Comparison of ENCODE assay signal across 22 cellular contexts in genomic region chr20:46993465-46994095, GRCh38.
DNase-seq lines count a peak whose midpoint lies in the region; ATAC-seq and TF ChIP-seq lines count a peak whose summit lies in the region.
"Had no signal": no experiment of that assay in that cellular context is flagged by ENCODE, and none has a peak within 500 bp of the region (broad histone marks: within the 10 kb centered on the region; RNA-seq: fewer than 3 reads in every experiment).

No MANE protein-coding gene starts in this region.

- H3K9me3 Mint-ChIP-seq in activated CD4-positive, alpha-beta T cell treated with anti-CD3 and anti-CD28 coated beads, Interleukin-2, amount 10 ng/mL, durations not matched to agents 7 days and 5 days: peaks cover 8% of the 10 kb centered on the region
- H3K9me3 Mint-ChIP-seq: activated B cell treated with CpG ODN at 0.5 μM for 24 hours had no signal

- H3K4me1 Mint-ChIP-seq in activated CD4-positive, alpha-beta T cell treated with anti-CD3 and anti-CD28 coated beads, Interleukin-2, amount 10 ng/mL, durations not matched to agents 7 days and 5 days: peaks cover 66% of the 10 kb centered on the region

- CTCF ChIA-PET in activated CD4-positive, alpha-beta T cell treated with anti-CD3 and anti-CD28 coated beads, Interleukin-2, amount 10 ng/mL, durations not matched to agents 7 days and 5 days (lab: Charles Lee): no interaction called here
- CTCF ChIA-PET in OCI-LY7 (lab: Charles Lee; ENCODE audit: unreplicated experiment): no interaction called here

- intact Hi-C loops in OCI-LY7 (cut with micrococcal nuclease; ENCODE audit: unreplicated experiment): no loop called here

- H3K79me2 ChIP-seq in OCI-LY7 (ENCODE audit: insufficient read depth, low read depth, low read length): no peaks in the 10 kb centered on the region

- no peaks in the 10 kb centered on the region for H3K9me2 ChIP-seq in OCI-LY7 (ENCODE audit: insufficient read depth, low read length)
- H3K9me2 ChIP-seq: SK-N-SH had no signal

- H3K4me2 ChIP-seq in BLaER1 (0 out of 2 replicates have a peak overlapping the region, but pooled peaks have one; percentile 62), OCI-LY7 (ENCODE audit: low read length) (peak overlapping the region; percentile 80)
- H3K4me2 ChIP-seq: SK-N-SH had no signal

- H3K4me3 Mint-ChIP-seq in activated CD4-positive, alpha-beta T cell treated with anti-CD3 and anti-CD28 coated beads, Interleukin-2, amount 10 ng/mL, durations not matched to agents 7 days and 5 days: no peak overlapping the region

- H4K20me1 ChIP-seq in BLaER1: no peaks in the 10 kb centered on the region
- H4K20me1 ChIP-seq in OCI-LY7 (ENCODE audit: insufficient read depth, low read length): no peaks in the 10 kb centered on the region

- peaks cover 3% of the 10 kb centered on the region for H3K36me3 Mint-ChIP-seq in activated CD4-positive, alpha-beta T cell treated with anti-CD3 and anti-CD28 coated beads, Interleukin-2, amount 10 ng/mL, durations not matched to agents 7 days and 5 days (ENCODE audit: low read depth)

- H3K9ac ChIP-seq in BLaER1: no peak overlapping the region
- H3K9ac ChIP-seq: SK-N-SH had no signal

- POLR2A ChIA-PET in activated CD4-positive, alpha-beta T cell treated with anti-CD3 and anti-CD28 coated beads, Interleukin-2, amount 10 ng/mL, durations not matched to agents 7 days and 5 days (lab: Charles Lee): no interaction called here
- POLR2A ChIA-PET in OCI-LY7 (lab: Charles Lee): no interaction called here

- no peaks in the 10 kb centered on the region for H3K9me3 ChIP-seq in BLaER1
- H3K9me3 ChIP-seq in OCI-LY7 (ENCODE audit: low read length): no peaks in the 10 kb centered on the region
- H3K9me3 ChIP-seq in esophagus (ENCODE audit: control insufficient read depth in 2 of 2, insufficient read depth in 1 of 2, low read depth in 1 of 2, low read length in 1 of 2): no peaks in the 10 kb centered on the region
- H3K9me3 ChIP-seq: adrenal gland, BE2C, Caco-2, SK-N-SH, suprapubic skin had no signal

- H3K27ac ChIP-seq in BLaER1 (no peak overlapping the region), OCI-LY7 (ENCODE audit: low read depth, low read length, poor library complexity, severe bottlenecking) (peak overlapping the region; percentile 66), esophagus (ENCODE audit: low read depth in 2 of 2, low read length in 1 of 2) (peak overlapping the region; percentile 61 to 79)
- H3K27ac ChIP-seq: adrenal gland, suprapubic skin had no signal

- H3K4me1 ChIP-seq in BLaER1 (peaks cover 18% of the 10 kb centered on the region; the same call in 1 of the 2 replicates), OCI-LY7 (ENCODE audit: insufficient read depth, low read length, poor library complexity, severe bottlenecking) (peaks cover 59% of the 10 kb centered on the region), esophagus (ENCODE audit: control insufficient read depth in 2 of 2, insufficient read depth in 2 of 2, low read length in 1 of 2) (peaks cover 9% of the 10 kb centered on the region in 2 donors)
- H3K4me1 ChIP-seq: adrenal gland, BE2C had no signal

- peak overlapping the region; percentile 94 for H3K27ac Mint-ChIP-seq in activated CD4-positive, alpha-beta T cell treated with anti-CD3 and anti-CD28 coated beads, Interleukin-2, amount 10 ng/mL, durations not matched to agents 7 days and 5 days

- H3K36me3 ChIP-seq in BLaER1 (no peaks in the 10 kb centered on the region), OCI-LY7 (ENCODE audit: insufficient read depth, low read length) (no peaks in the 10 kb centered on the region), esophagus (ENCODE audit: control insufficient read depth in 2 of 2, insufficient read depth in 2 of 2, low read length in 1 of 2) (peaks cover 0 to 3% of the 10 kb centered on the region in 2 donors)
- H3K36me3 ChIP-seq: adrenal gland, BE2C, suprapubic skin had no signal

- H3K4me3 ChIP-seq in BLaER1 (no peak overlapping the region), OCI-LY7 (ENCODE audit: low read depth, low read length, poor library complexity, severe bottlenecking) (no peak overlapping the region), esophagus (ENCODE audit: low read depth in 1 of 2, low read length in 2 of 2) (no peak overlapping the region)
- H3K4me3 ChIP-seq: adrenal gland, skin epidermis, suprapubic skin had no signal

- H3K27me3 ChIP-seq in BLaER1: no peaks in the 10 kb centered on the region
- H3K27me3 ChIP-seq in esophagus (ENCODE audit: control insufficient read depth in 1 of 2, insufficient read depth in 2 of 2, low read length in 2 of 2): no peaks in the 10 kb centered on the region
- H3K27me3 ChIP-seq: BE2C had no signal

- no peak for ATAC-seq in HG02938 (IDR thresholded peaks at IDR 0.05; ENCODE audit: unreplicated experiment)

- peak overlapping the region; percentile 93; the same call in 1 of the 2 replicates for H2AFZ ChIP-seq in OCI-LY7 (ENCODE audit: low read length)

- H3K27me3 Mint-ChIP-seq in activated CD4-positive, alpha-beta T cell treated with anti-CD3 and anti-CD28 coated beads, Interleukin-2, amount 10 ng/mL, durations not matched to agents 7 days and 5 days: peaks cover 18% of the 10 kb centered on the region

- BruUV-seq in OCI-LY7 (replicated peaks; lab: Mats Ljungman, UMichigan): no TSS peak

- 78 to 85% methylated on average over 4 of the region's 4 CpGs for WGBS in esophagus, 2 donors

- no peak for DNase-seq in activated CD4-positive, alpha-beta T cell treated with anti-CD3 and anti-CD28 coated beads, Interleukin-2, amount 10 ng/mL, durations not matched to agents 7 days and 5 days
- no peak for DNase-seq in activated CD4-positive, alpha-beta T cell treated with anti-CD3 and anti-CD28 coated beads, Interleukin-2, amount 50 U/mL, for 4 hours
- DNase-seq in OCI-LY7 (ENCODE audit: low spot score) (no peak), NCI-H1417 treated with DMSO at 0.1 percent for 48 hours (lab: John Stamatoyannopoulos, UW) (no peak), DMS79 (lab: John Stamatoyannopoulos, UW) (no peak)
- DNase-seq: activated B cell treated with CpG ODN at 0.5 μM for 24 hours; adrenal gland; BE2C; Caco-2; effector CD4-positive, alpha-beta T cell; erythroblast; foreskin melanocyte; NCI-H1105 treated with DMSO at 0.1 percent for 48 hours; NCI-H2081 treated with DMSO at 0.1 percent for 48 hours; NCI-H345; NCI-H748 treated with DMSO at 0.1 percent for 48 hours; SK-N-SH had no signal

- no peak for TF ChIP-seq CTCF in OCI-LY7 (conservative IDR thresholded peaks at IDR 0.05; ENCODE audit: low read length)
